13 cellular contexts compared by ENCODE assay signal in the genomic region with DNA sequence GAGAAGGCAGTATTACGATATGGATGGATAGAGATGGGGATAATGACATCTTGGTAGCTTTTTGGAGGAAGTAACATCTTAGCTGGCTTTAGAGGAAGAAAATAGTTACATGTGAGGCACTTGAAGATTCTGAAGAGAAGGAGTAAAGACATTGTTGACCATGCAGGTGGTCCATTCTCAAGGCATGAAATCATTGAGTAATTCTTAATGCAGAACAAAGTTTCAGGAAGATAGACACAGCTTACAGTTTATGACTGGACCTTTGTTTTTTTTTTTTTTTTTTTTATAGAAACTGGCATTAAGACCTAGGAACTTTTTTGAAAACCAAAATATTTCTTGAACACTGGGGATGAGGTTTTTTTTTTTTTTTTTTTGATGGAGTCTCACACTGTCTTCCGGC. TPM values are rescaled to one million over a fixed set of nuclear protein-coding genes. Genes with fewer than 3 reads are reported as not detected.
A peak's percentile ranks its signal among the peaks of the same experiment; 100 is the strongest.
DNase-seq lines count a peak whose midpoint lies in the region; ATAC-seq and TF ChIP-seq lines count a peak whose summit lies in the region.
"Had no signal": no experiment of that assay in that cellular context is flagged by ENCODE, and none has a peak within 500 bp of the region (broad histone marks: within the 10 kb centered on the region; RNA-seq: fewer than 3 reads in every experiment).

No MANE protein-coding gene starts in this region.

- H3K27me3 ChIP-seq in uterus: no peaks in the 10 kb centered on the region
- H3K27me3 ChIP-seq: esophagus squamous epithelium had no signal

- no peaks in the 10 kb centered on the region for H3K27me3 Mint-ChIP-seq in activated naive CD4-positive, alpha-beta T cell treated with anti-CD3 and anti-CD28 coated beads, Interleukin-2, amount 10 ng/mL, durations not matched to agents 7 days and 5 days
- H3K27me3 Mint-ChIP-seq in immature natural killer cell (ENCODE audit: low read depth in 3 of 3): peaks cover 0 to 2% (median 2%) of the 10 kb centered on the region in 3 donors

- no peak for TF ChIP-seq POLR2A in uterus (IDR thresholded peaks at IDR 0.05)

- H3K4me3 ChIP-seq in SK-N-MC: no peak overlapping the region
- H3K4me3 ChIP-seq in uterus: no peak overlapping the region
- H3K4me3 ChIP-seq: esophagus squamous epithelium had no signal

- H3K36me3 ChIP-seq in SK-N-MC (ENCODE audit: insufficient read depth, low read length) (peaks cover 27% of the 10 kb centered on the region; the same call in 1 of the 2 replicates), uterus (no peaks in the 10 kb centered on the region)

- no peak for TF ChIP-seq CTCF in uterus (IDR thresholded peaks at IDR 0.05)

- no peak for DNase-seq in activated naive CD4-positive, alpha-beta T cell treated with anti-CD3 and anti-CD28 coated beads, Interleukin-2, amount 50 U/mL, for 72 hours (ENCODE audit: low spot score in 2 of 2)
- no peak for DNase-seq in activated naive CD4-positive, alpha-beta T cell treated with anti-CD3 and anti-CD28 coated beads, Interleukin-2, amount 10 ng/mL, durations not matched to agents 7 days and 5 days
- DNase-seq in SK-N-MC (ENCODE audit: low read depth, low spot score) (no peak), immature natural killer cell (no peak), uterus (no peak), germinal center (ENCODE audit: low spot score) (no peak)
- DNase-seq in stimulated activated CD4-positive, alpha-beta T cell treated with anti-CD3 and anti-CD28 coated beads, Interleukin-12 subunit alpha, Interleukin-12 subunit beta, amount 100 ng/mL, for 4 hours: no peak
- DNase-seq in stimulated activated CD4-positive, alpha-beta T cell treated with anti-CD3 and anti-CD28 coated beads, Interleukin-15, amount 100 ng/mL, for 24 hours: no peak
- DNase-seq: esophagus squamous epithelium, H7, NCI-H1092 treated with DMSO at 0.1 percent for 48 hours had no signal

- H3K4me1 ChIP-seq in uterus: peaks cover under 1 to 3% of the 10 kb centered on the region in 2 donors

- H3K27ac Mint-ChIP-seq in activated naive CD4-positive, alpha-beta T cell treated with anti-CD3 and anti-CD28 coated beads, Interleukin-2, amount 50 U/mL, for 72 hours: peak overlapping the region; percentile 11 to 70
- no peak overlapping the region for H3K27ac Mint-ChIP-seq in activated naive CD4-positive, alpha-beta T cell treated with anti-CD3 and anti-CD28 coated beads, Interleukin-2, amount 10 ng/mL, durations not matched to agents 7 days and 5 days
- peak overlapping the region; percentile 63 to 90 (median 83) for H3K27ac Mint-ChIP-seq in immature natural killer cell

- H3K9me3 ChIP-seq in SK-N-MC (ENCODE audit: low read depth, low read length) (no peaks in the 10 kb centered on the region), uterus (no peaks in the 10 kb centered on the region)
- H3K9me3 ChIP-seq: esophagus squamous epithelium had no signal

- no peak overlapping the region for H3K9ac ChIP-seq in SK-N-MC (ENCODE audit: insufficient read length)

- ATAC-seq in activated naive CD4-positive, alpha-beta T cell treated with anti-CD3 and anti-CD28 coated beads, Interleukin-2, amount 50 U/mL, for 72 hours: no peak
- ATAC-seq: Right ventricle myocardium inferior, WTC11 had no signal

- intact Hi-C loops in uterus (cut with DNase I; ENCODE audit: low total_unique reads): no loop called here

- H3K9me3 Mint-ChIP-seq in activated naive CD4-positive, alpha-beta T cell treated with anti-CD3 and anti-CD28 coated beads, Interleukin-2, amount 50 U/mL, for 72 hours: no peaks in the 10 kb centered on the region
- H3K9me3 Mint-ChIP-seq in activated naive CD4-positive, alpha-beta T cell treated with anti-CD3 and anti-CD28 coated beads, Interleukin-2, amount 10 ng/mL, durations not matched to agents 7 days and 5 days: no peaks in the 10 kb centered on the region
- H3K9me3 Mint-ChIP-seq in immature natural killer cell: no peaks in the 10 kb centered on the region
- H3K9me3 Mint-ChIP-seq: WTC11 had no signal

- H3K4me1 Mint-ChIP-seq in activated naive CD4-positive, alpha-beta T cell treated with anti-CD3 and anti-CD28 coated beads, Interleukin-2, amount 10 ng/mL, durations not matched to agents 7 days and 5 days: peaks cover 79% of the 10 kb centered on the region
- H3K4me1 Mint-ChIP-seq in immature natural killer cell: peaks cover 89 to 92% of the 10 kb centered on the region in 2 donors

- H3K4me3 Mint-ChIP-seq in activated naive CD4-positive, alpha-beta T cell treated with anti-CD3 and anti-CD28 coated beads, Interleukin-2, amount 10 ng/mL, durations not matched to agents 7 days and 5 days: no peak overlapping the region
- peak overlapping the region; percentile 51 to 83 (median 71) for H3K4me3 Mint-ChIP-seq in immature natural killer cell
- H3K4me3 Mint-ChIP-seq: WTC11 had no signal

- peaks cover 11 to 21% of the 10 kb centered on the region in 2 donors for H3K36me3 Mint-ChIP-seq in activated naive CD4-positive, alpha-beta T cell treated with anti-CD3 and anti-CD28 coated beads, Interleukin-2, amount 50 U/mL, for 72 hours
- peaks cover 51% of the 10 kb centered on the region for H3K36me3 Mint-ChIP-seq in activated naive CD4-positive, alpha-beta T cell treated with anti-CD3 and anti-CD28 coated beads, Interleukin-2, amount 10 ng/mL, durations not matched to agents 7 days and 5 days
- peaks cover 3 to 20% (median 15%) of the 10 kb centered on the region in 3 donors for H3K36me3 Mint-ChIP-seq in immature natural killer cell
- H3K36me3 Mint-ChIP-seq: WTC11 had no signal

- CTCF ChIA-PET in activated naive CD4-positive, alpha-beta T cell treated with anti-CD3 and anti-CD28 coated beads, Interleukin-2, amount 10 ng/mL, durations not matched to agents 7 days and 5 days (lab: Charles Lee): interaction anchor here (0.6 to 0.9 kb wide), 4 partner anchors 11 to 225 kb away, joined by 3 read pairs; no protein-coding TSS in a partner anchor

- peak overlapping the region; percentile 27; the same call in 1 of the 2 replicates for H3K27ac ChIP-seq in SK-N-MC
- peak overlapping the region; percentile 83 to 92 for H3K27ac ChIP-seq in uterus

RNA-seq across cellular contexts. Expression of a gene that starts 28.3 kb away (rescaled TPM):
- total RNA-seq in activated naive CD4-positive, alpha-beta T cell treated with anti-CD3 and anti-CD28 coated beads, Interleukin-2, amount 50 U/mL, for 72 hours: 100 to 1,000 TPM; 406 to 425 TPM
- polyA plus RNA-seq in immature natural killer cell: 100 to 1,000 TPM; 270 to 399 (median 286) TPM
- 100 to 1,000 TPM; 219 to 470 (median 243) TPM for total RNA-seq in uterus
